In the genomic region with DNA sequence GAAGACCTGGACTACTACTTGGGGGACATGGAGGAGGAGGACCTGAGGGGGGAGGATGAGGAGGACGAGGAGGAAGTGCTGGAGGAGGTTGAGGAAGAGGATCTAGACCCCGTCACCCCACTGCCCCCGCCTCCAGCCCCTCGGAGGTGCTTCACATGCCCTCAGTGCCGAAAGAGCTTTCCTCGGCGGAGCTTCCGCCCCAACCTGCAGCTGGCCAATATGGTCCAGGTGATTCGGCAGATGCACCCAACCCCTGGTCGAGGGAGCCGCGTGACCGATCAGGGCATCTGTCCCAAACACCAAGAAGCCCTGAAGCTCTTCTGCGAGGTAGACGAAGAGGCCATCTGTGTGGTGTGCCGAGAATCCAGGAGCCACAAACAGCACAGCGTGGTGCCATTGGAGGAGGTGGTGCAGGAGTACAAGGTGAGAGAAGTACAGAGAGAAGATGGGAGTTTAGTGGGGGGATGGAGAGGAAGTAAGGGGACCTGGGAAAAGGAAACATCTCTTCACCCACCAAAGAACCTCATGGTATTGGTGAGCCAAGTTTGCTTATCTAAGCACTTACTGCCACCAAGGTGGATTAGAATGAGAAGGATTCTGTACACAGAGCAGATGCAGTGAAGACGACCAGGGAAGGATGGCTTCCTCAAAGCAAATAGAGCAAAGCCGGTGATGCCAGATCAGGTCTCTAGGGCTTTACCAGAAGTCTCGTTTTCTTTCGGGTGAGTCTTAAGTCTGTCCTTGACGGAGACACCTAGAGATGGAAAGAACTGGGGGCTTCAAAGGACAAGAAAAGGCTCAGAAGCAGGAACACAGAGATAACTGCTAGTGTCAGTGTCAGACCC, we compare ENCODE assay signal across 8 cellular contexts. TPM values are rescaled to one million over a fixed set of nuclear protein-coding genes. Genes with fewer than 3 reads are reported as not detected.
DNase-seq lines count a peak whose midpoint lies in the region; ATAC-seq and TF ChIP-seq lines count a peak whose summit lies in the region.

No MANE protein-coding gene starts in this region.

- intact Hi-C loops in CD8-positive, alpha-beta T cell (cut with DNase I, micrococcal nuclease), result loop anchor here (1.0 to 10.0 kb wide), 2 partner anchors 363 to 420 kb away; a partner anchor contains a TSS
- intact Hi-C loops in PC-9 (cut with micrococcal nuclease; ENCODE audit: unreplicated experiment), result loop anchor here (10.0 kb wide), 1 partner anchor 420 kb away; a partner anchor contains a TSS

- TF ChIP-seq CTCF in CD8-positive, alpha-beta T cell (IDR thresholded peaks at IDR 0.05), result no peak
- no peak for TF ChIP-seq CTCF in PC-9 (conservative IDR thresholded peaks at IDR 0.05)

- H3K79me2 ChIP-seq in PC-9 (ENCODE audit: low read depth), result peaks cover 44% of the 10 kb centered on the region

- peaks cover 23% of the 10 kb centered on the region for H3K36me3 Mint-ChIP-seq in CD8-positive, alpha-beta T cell

- no peaks in the 10 kb centered on the region for H3K27me3 ChIP-seq in CD8-positive, alpha-beta T cell (ENCODE audit: insufficient read depth, low read length)
- H3K27me3 ChIP-seq in PC-9 (ENCODE audit: insufficient read depth, low read depth) (no peaks in the 10 kb centered on the region), neuron (ENCODE audit: insufficient read depth, low read length) (no peaks in the 10 kb centered on the region)

- peak overlapping the region; percentile 84 for H3K4me3 ChIP-seq in CD8-positive, alpha-beta T cell (ENCODE audit: low read depth, low read length)
- H3K4me3 ChIP-seq in PC-9, result peak overlapping the region; percentile 68
- peak overlapping the region; percentile 84 for H3K4me3 ChIP-seq in neuron (ENCODE audit: low read length)

- no peaks in the 10 kb centered on the region for H3K9me3 ChIP-seq in CD8-positive, alpha-beta T cell (ENCODE audit: low read length)
- no peaks in the 10 kb centered on the region for H3K9me3 ChIP-seq in PC-9 (ENCODE audit: insufficient read depth, low read depth)
- no peaks in the 10 kb centered on the region for H3K9me3 ChIP-seq in neuron (ENCODE audit: low read length)

- peak overlapping the region; percentile 94 for H3K4me3 Mint-ChIP-seq in CD8-positive, alpha-beta T cell

- H2AFZ ChIP-seq in PC-9, result no peak overlapping the region
- no peak overlapping the region for H2AFZ ChIP-seq in neuron (ENCODE audit: low read depth, low read length)

- 0 out of 2 replicates have a peak, but pooled peaks cover 3% of the 10 kb centered on the region for H4K20me1 ChIP-seq in PC-9 (ENCODE audit: insufficient read depth)

- peak overlapping the region; percentile 98 for H3K27ac Mint-ChIP-seq in CD8-positive, alpha-beta T cell

- DNase-seq in CD8-positive, alpha-beta T cell, result peak in 4 of 7 experiments; percentile 27 to 66 (median 47)
- DNase-seq in PC-9 (no peak), NCI-H748 treated with DMSO at 0.1 percent for 48 hours (lab: John Stamatoyannopoulos, UW) (no peak), HPDE6-E6E7 (ENCODE audit: extremely low spot score) (no peak), NCI-H128 (lab: John Stamatoyannopoulos, UW; ENCODE audit: unreplicated experiment) (no peak)
- peak; percentile 45 for DNase-seq in effector CD4-positive, alpha-beta T cell
- DNase-seq in stimulated activated naive CD4-positive, alpha-beta T cell (lab: John Stamatoyannopoulos, UW), result no peak

- POLR2A ChIA-PET in CD8-positive, alpha-beta T cell (lab: Charles Lee), result interaction anchor here (0.7 to 5.2 kb wide), 10 partner anchors 10 to 40 kb away, joined by 3 to 85 read pairs (median 6); a partner anchor contains a TSS
- POLR2A ChIA-PET in PC-9 (lab: Charles Lee; ENCODE audit: unreplicated experiment), result no interaction called here

- H3K4me1 ChIP-seq in CD8-positive, alpha-beta T cell (ENCODE audit: insufficient read depth, low read length), result peaks cover 40% of the 10 kb centered on the region
- H3K4me1 ChIP-seq in PC-9 (replicated peaks; ENCODE audit: insufficient read depth) (peaks cover 15% of the 10 kb centered on the region; the same call in 1 of the 2 replicates), neuron (ENCODE audit: insufficient read depth, low read length) (peaks cover 15% of the 10 kb centered on the region)

- H3K4me1 Mint-ChIP-seq in CD8-positive, alpha-beta T cell (ENCODE audit: low read depth), result peaks cover 62% of the 10 kb centered on the region

- no peaks in the 10 kb centered on the region for H3K9me3 Mint-ChIP-seq in CD8-positive, alpha-beta T cell

- H3K36me3 ChIP-seq in CD8-positive, alpha-beta T cell (ENCODE audit: insufficient read depth, low read length), result no peaks in the 10 kb centered on the region
- H3K36me3 ChIP-seq in PC-9 (ENCODE audit: low read depth) (peaks cover 20% of the 10 kb centered on the region), neuron (ENCODE audit: insufficient read depth, low read length) (peaks cover 19% of the 10 kb centered on the region)

- peak overlapping the region; percentile 91 for H3K27ac ChIP-seq in CD8-positive, alpha-beta T cell (ENCODE audit: low read depth, low read length)
- no peak overlapping the region for H3K27ac ChIP-seq in PC-9

- ATAC-seq in CD8-positive, alpha-beta T cell, result no peak

- H3K9me2 ChIP-seq in PC-9 (ENCODE audit: insufficient read depth), result no peaks in the 10 kb centered on the region

- TSS peak; percentile 29 for BruUV-seq in PC-9 (replicated peaks; lab: Mats Ljungman, UMichigan)

- H3F3A ChIP-seq in PC-9 (ENCODE audit: insufficient read depth, low read depth), result peaks cover 40% of the 10 kb centered on the region

- peak overlapping the region; percentile 91 for H3K4me2 ChIP-seq in PC-9

- CTCF ChIA-PET in CD8-positive, alpha-beta T cell (lab: Charles Lee), result interaction anchor here (0.7 to 3.7 kb wide), 5 partner anchors 16 to 832 kb away, joined by 3 to 23 read pairs (median 4); no protein-coding TSS in a partner anchor
- CTCF ChIA-PET in PC-9 (lab: Charles Lee), result no interaction called here

- H3K27me3 Mint-ChIP-seq in CD8-positive, alpha-beta T cell (ENCODE audit: low read depth), result no peaks in the 10 kb centered on the region

RNA-seq across cellular contexts. Expression of a gene that starts 1.5 kb away (rescaled TPM):
- total RNA-seq in CD8-positive, alpha-beta T cell, result 10 to 100 TPM; 20.9 to 22.2 TPM
- 57.6 and 66.0 TPM in 2 replicates for total RNA-seq in PC-9 (2021)

RNA-seq across cellular contexts. Expression of a gene that starts 19.1 kb away (rescaled TPM):
- total RNA-seq in CD8-positive, alpha-beta T cell, result 1,000 to 10,000 TPM; 2,370 to 2,438 TPM
- total RNA-seq in PC-9 (2021), result 2,373 and 2,766 TPM in 2 replicates

RNA-seq across cellular contexts. Expression of a gene that starts 19.6 kb away (rescaled TPM):
- under 1 TPM; 0.72 to 0.95 TPM for total RNA-seq in CD8-positive, alpha-beta T cell
- 9.2 and 10.4 TPM in 2 replicates for total RNA-seq in PC-9 (2021)

RNA-seq across cellular contexts. Expression of a gene that starts 36.3 kb away (rescaled TPM):
- 10 to 100 TPM; 23.7 to 28.8 TPM for total RNA-seq in CD8-positive, alpha-beta T cell
- 15.2 and 15.7 TPM in 2 replicates for total RNA-seq in PC-9 (2021)

Comparison
In these comparisons a context has a peak if more than half of its experiments do, and no peak if none do; other contexts are left out.
1. DNase-seq: peak in CD8-positive, alpha-beta T cell (4 of 7) and effector CD4-positive, alpha-beta T cell (single experiment); none in PC-9 (0 of 2), stimulated activated naive CD4-positive, alpha-beta T cell (0 of 6), NCI-H748 treated with DMSO at 0.1 percent for 48 hours (single experiment), HPDE6-E6E7 (single experiment) and NCI-H128 (single experiment).
2. Peak in every context shown above with its lines, with median percentiles within 50 percentile points of each other: H3K4me3 ChIP-seq.